ENCODE assay signal across 1 cellular context in the genomic region with DNA sequence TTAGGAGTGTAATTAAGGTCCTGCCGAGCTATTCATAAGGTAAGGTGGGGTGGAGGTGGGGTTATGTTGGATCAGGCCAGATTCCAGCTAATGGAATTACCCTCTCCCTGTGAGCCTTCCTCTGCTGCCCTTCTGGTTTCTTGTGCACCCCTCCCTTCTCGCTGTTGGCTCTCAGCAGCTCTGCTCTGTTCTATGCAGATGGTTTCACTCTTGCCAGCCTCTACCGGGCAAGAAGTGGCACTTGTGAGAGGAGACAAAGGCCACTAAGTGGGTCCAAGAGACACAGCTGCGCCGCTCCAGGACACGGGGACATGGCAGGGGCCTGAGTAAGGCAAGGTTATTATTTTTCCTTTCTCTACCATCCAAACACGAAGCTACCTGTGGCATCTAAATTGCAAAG.
TF ChIP-seq lines count a peak whose summit lies in the region.

No MANE protein-coding gene starts in this region.

TF ChIP-seq in WTC11, 78 proteins besides CTCF, POLR2A, EP300 and RAD21 (continued from another document):
- TF ChIP-seq ZNF281 (CRISPR knock-in tag; IDR thresholded peaks at IDR 0.05) (no peak), RELA (CRISPR knock-in tag; IDR thresholded peaks at IDR 0.05; ENCODE audit: borderline replicate concordance) (no peak), NR1H2 (CRISPR knock-in tag; IDR thresholded peaks at IDR 0.05) (no peak), JUN (CRISPR knock-in tag; IDR thresholded peaks at IDR 0.05) (no peak), USF1 (CRISPR knock-in tag; IDR thresholded peaks at IDR 0.05) (no peak), JAZF1 (CRISPR knock-in tag; IDR thresholded peaks at IDR 0.05) (no peak), HMGA2 (CRISPR knock-in tag; IDR thresholded peaks at IDR 0.05) (no peak), NFE2L1 (CRISPR knock-in tag; IDR thresholded peaks at IDR 0.05) (no peak)
